7 cellular contexts compared by ENCODE assay signal in the genomic region with DNA sequence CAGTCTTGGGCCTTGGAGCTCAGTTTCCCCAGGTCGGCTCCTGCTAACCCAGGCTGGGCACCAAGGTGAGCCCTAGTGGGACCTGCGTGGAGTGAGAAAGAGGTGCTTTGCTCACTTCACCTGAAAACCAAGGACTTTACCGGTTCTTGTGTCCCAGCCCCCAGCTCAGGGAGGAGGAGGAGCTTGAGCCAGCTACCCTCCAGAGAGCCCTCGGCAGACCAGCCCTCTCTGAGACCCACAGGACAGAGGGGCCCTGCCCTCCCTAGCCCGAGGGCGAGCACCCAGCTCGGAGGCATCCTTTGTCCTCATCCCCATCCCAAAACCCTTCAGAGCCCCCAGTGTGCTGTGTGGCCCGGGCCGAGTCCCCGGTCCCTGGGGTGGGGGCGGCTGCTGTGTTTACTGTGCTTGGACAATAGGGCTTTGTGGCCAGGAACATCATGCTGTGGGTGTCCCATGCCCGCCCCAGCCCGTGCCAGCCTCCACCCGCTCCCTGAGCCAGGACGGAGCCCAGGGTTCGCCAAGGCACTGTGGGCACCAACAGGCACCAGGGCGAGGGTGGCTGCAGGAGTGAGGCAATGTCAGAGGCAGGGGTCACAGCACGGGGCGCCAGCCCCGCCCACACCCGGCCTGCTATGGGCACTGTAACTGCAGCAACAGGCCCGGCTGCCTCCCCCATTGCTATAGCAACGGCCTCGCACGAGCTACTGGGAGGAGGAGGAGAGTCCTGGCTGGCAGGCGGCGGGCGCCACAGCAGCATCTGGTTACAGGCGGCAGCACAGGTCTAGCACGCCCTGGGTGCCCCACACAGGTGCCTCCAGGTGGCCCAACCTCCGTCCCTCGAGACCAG. TPM values are rescaled to one million over a fixed set of nuclear protein-coding genes. Genes with fewer than 3 reads are reported as not detected.
DNase-seq lines count a peak whose midpoint lies in the region; ATAC-seq, FAIRE-seq and TF ChIP-seq lines count a peak whose summit lies in the region.

No MANE protein-coding gene starts in this region.

- H3K9me3 Mint-ChIP-seq in stimulated activated memory B cell treated with anti-CD40 and anti-IgM and Interleukin-4, amounts not matched to agents 10 μg/mL and 1 μg/mL and 100 μg/mL, for 72 hours, result peaks cover 5% of the 10 kb centered on the region

- no peak overlapping the region for H3K27ac Mint-ChIP-seq in stimulated activated memory B cell treated with anti-CD40 and anti-IgM and Interleukin-4, amounts not matched to agents 10 μg/mL and 1 μg/mL and 100 μg/mL, for 72 hours

- no peak overlapping the region for H3K4me3 Mint-ChIP-seq in stimulated activated memory B cell treated with anti-CD40 and anti-IgM and Interleukin-4, amounts not matched to agents 10 μg/mL and 1 μg/mL and 100 μg/mL, for 72 hours

- FAIRE-seq in frontal cortex (lab: Jason Lieb, UNC), result peak; percentile 85

- H3K27me3 Mint-ChIP-seq in stimulated activated memory B cell treated with anti-CD40 and anti-IgM and Interleukin-4, amounts not matched to agents 10 μg/mL and 1 μg/mL and 100 μg/mL, for 72 hours, result no peaks in the 10 kb centered on the region

- peak; percentile 46 for ATAC-seq in stimulated activated memory B cell treated with anti-CD40 and anti-IgM and Interleukin-4, amounts not matched to agents 10 μg/mL and 1 μg/mL and 100 μg/mL, for 72 hours

- no peaks in the 10 kb centered on the region for H3K36me3 Mint-ChIP-seq in stimulated activated memory B cell treated with anti-CD40 and anti-IgM and Interleukin-4, amounts not matched to agents 10 μg/mL and 1 μg/mL and 100 μg/mL, for 72 hours

- DNase-seq in NCI-H526 treated with DMSO at 0.1 percent for 48 hours (lab: John Stamatoyannopoulos, UW) (peak; percentile 85), frontal cortex (ENCODE audit: low spot score in 2 of 2) (peak; percentile 56 to 77), NCI-H1930 (lab: John Stamatoyannopoulos, UW) (no peak), A172 (ENCODE audit: low spot score) (no peak), iPS-NIHi7 (ENCODE audit: extremely low spot score) (no peak)

- H3K4me1 Mint-ChIP-seq in stimulated activated memory B cell treated with anti-CD40 and anti-IgM and Interleukin-4, amounts not matched to agents 10 μg/mL and 1 μg/mL and 100 μg/mL, for 72 hours, result peaks cover 41% of the 10 kb centered on the region

- 0 out of 2 replicates have a peak, but pooled peaks have one; percentile 16 for TF ChIP-seq CTCF in LNCAP (IDR thresholded peaks at IDR 0.05)

RNA-seq across cellular contexts. Expression of a gene that starts 2.7 kb away (rescaled TPM):
- 20.8 TPM for total RNA-seq in frontal cortex
- 32.3 and 33.5 TPM in 2 replicates for total RNA-seq in A172 (2014; rRNA removed; shearing (Covaris generic))

RNA-seq across cellular contexts. Expression of a gene that starts 6.5 kb away (rescaled TPM):
- total RNA-seq in frontal cortex, result not detected
- 0.07 TPM in 1 of 2 replicates, not detected in the other for total RNA-seq in A172 (2014; rRNA removed; shearing (Covaris generic))

RNA-seq across cellular contexts. Expression of a gene that starts 20.6 kb away (rescaled TPM):
- 16.3 TPM for total RNA-seq in frontal cortex
- 47.4 and 49.6 TPM in 2 replicates for total RNA-seq in A172 (2014; rRNA removed; shearing (Covaris generic))

RNA-seq across cellular contexts. Expression of a gene that starts 28.5 kb away (rescaled TPM):
- 0.82 TPM for total RNA-seq in frontal cortex
- not detected in 2 replicates for total RNA-seq in A172 (2014; rRNA removed; shearing (Covaris generic))

RNA-seq across cellular contexts. Expression of a gene that starts 29.0 kb away (rescaled TPM):
- total RNA-seq in frontal cortex, result not detected
- total RNA-seq in A172 (2014; rRNA removed; shearing (Covaris generic)), result 126 and 133 TPM in 2 replicates

Comparison
In these comparisons a context has a peak if more than half of its experiments do, and no peak if none do; other contexts are left out.
1. DNase-seq: peak in NCI-H526 treated with DMSO at 0.1 percent for 48 hours (single experiment) and frontal cortex (2 of 2); none in NCI-H1930 (0 of 2), A172 (single experiment) and iPS-NIHi7 (single experiment).